13 cellular contexts compared by ENCODE assay signal in the genomic region with DNA sequence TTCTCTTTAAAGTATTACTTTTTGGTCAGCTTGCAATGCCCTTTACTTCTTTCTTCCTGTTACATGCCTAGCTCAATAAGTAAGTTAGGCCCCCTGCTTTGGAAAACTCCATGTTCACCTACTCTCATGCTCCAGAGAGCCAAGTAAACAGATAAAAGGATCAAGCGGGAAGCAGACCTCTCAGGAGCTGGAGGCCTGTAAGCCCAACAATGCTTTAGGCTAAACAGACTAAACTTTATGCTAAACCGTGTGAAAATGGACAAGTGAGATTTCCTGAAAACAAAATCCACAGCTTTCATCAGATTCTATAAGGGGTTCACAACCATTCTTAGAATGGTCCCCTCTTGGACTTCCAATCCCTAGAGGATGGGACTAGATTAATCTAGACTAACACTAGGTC. TPM values are rescaled to one million over a fixed set of nuclear protein-coding genes. Genes with fewer than 3 reads are reported as not detected.
A peak's percentile ranks its signal among the peaks of the same experiment; 100 is the strongest.
DNase-seq lines count a peak whose midpoint lies in the region; ATAC-seq, FAIRE-seq and TF ChIP-seq lines count a peak whose summit lies in the region.
"Had no signal": no experiment of that assay in that cellular context is flagged by ENCODE, and none has a peak within 500 bp of the region (broad histone marks: within the 10 kb centered on the region; RNA-seq: fewer than 3 reads in every experiment).

No MANE protein-coding gene starts in this region.

- H3K9me2 ChIP-seq in OCI-LY7 (ENCODE audit: insufficient read depth, low read length): no peaks in the 10 kb centered on the region

- dilution Hi-C loops in endothelial cell of umbilical vein (cut with MboI; ENCODE audit: extremely low pct_ligation_motif_present, low sequenced_read_pairs): no loop called here

- H3K27ac ChIP-seq in CD8-positive, alpha-beta memory T cell (ENCODE audit: low read depth, low read length): no peak overlapping the region
- peak overlapping the region; percentile 26 for H3K27ac ChIP-seq in OCI-LY7 (ENCODE audit: low read depth, low read length, poor library complexity, severe bottlenecking)
- peak overlapping the region; percentile 0 for H3K27ac ChIP-seq in endothelial cell of umbilical vein (ENCODE audit: insufficient read depth, low read depth, low read length)

- no peaks in the 10 kb centered on the region for H3K36me3 ChIP-seq in CD8-positive, alpha-beta memory T cell (ENCODE audit: insufficient read depth, low read length)
- peaks cover 28% of the 10 kb centered on the region for H3K36me3 ChIP-seq in OCI-LY7 (ENCODE audit: insufficient read depth, low read length)
- H3K36me3 ChIP-seq in endothelial cell of umbilical vein (ENCODE audit: control insufficient read depth in 2 of 2, extremely low read depth in 1 of 2, insufficient read depth in 2 of 2, low read length in 2 of 2): no peaks in the 10 kb centered on the region

- no peak for ATAC-seq in GM21825 (IDR thresholded peaks at IDR 0.05; ENCODE audit: unreplicated experiment)
- ATAC-seq in HG03354 (IDR thresholded peaks at IDR 0.05; ENCODE audit: poor library complexity, severe bottlenecking, unreplicated experiment): no peak
- ATAC-seq: HepG2 had no signal

- H3K9ac ChIP-seq in endothelial cell of umbilical vein (replicated peaks; ENCODE audit: extremely low read depth, insufficient read depth, low read length): peak overlapping the region; percentile 1

- H3K27me3 ChIP-seq in CD8-positive, alpha-beta memory T cell (ENCODE audit: insufficient read depth, low read length, poor library complexity, severe bottlenecking): no peaks in the 10 kb centered on the region
- no peaks in the 10 kb centered on the region for H3K27me3 ChIP-seq in endothelial cell of umbilical vein (ENCODE audit: control insufficient read depth in 2 of 2, insufficient read depth in 2 of 2, low read length in 2 of 2)

- H3K9me3 Mint-ChIP-seq in CD8-positive, alpha-beta memory T cell: no peaks in the 10 kb centered on the region
- no peaks in the 10 kb centered on the region for H3K9me3 Mint-ChIP-seq in osteocyte (ENCODE audit: unreplicated experiment)
- H3K9me3 Mint-ChIP-seq: activated naive CD4-positive, alpha-beta T cell treated with anti-CD3 and anti-CD28 coated beads, Interleukin-2, amount 50 U/mL, for 72 hours had no signal

- TF ChIP-seq CTCF in OCI-LY7 (conservative IDR thresholded peaks at IDR 0.05; ENCODE audit: low read length): no peak
- no peak for TF ChIP-seq CTCF in endothelial cell of umbilical vein (IDR thresholded peaks at IDR 0.05; ENCODE audit: extremely low read depth in 1 of 2, insufficient read depth in 1 of 2, low read depth in 1 of 2, low read length in 2 of 2)
- TF ChIP-seq CTCF in osteocyte (IDR thresholded peaks at IDR 0.05): no peak

- DNase-seq in CD8-positive, alpha-beta memory T cell: no peak
- DNase-seq in OCI-LY7 (ENCODE audit: low spot score) (no peak), endothelial cell of umbilical vein (ENCODE audit: low read depth, low spot score) (no peak), osteocyte (ENCODE audit: extremely low spot score, unreplicated experiment) (no peak), NCI-H1105 (lab: John Stamatoyannopoulos, UW) (no peak), pons (ENCODE audit: low spot score) (no peak)
- DNase-seq: DMS153, NCI-H2081 treated with DMSO at 0.1 percent for 48 hours had no signal

- no peak overlapping the region for H3K4me3 ChIP-seq in CD8-positive, alpha-beta memory T cell (ENCODE audit: low read length)
- no peak overlapping the region for H3K4me3 ChIP-seq in OCI-LY7 (ENCODE audit: low read depth, low read length, poor library complexity, severe bottlenecking)
- H3K4me3 ChIP-seq in endothelial cell of umbilical vein (replicated peaks in 1 of 3; ENCODE audit: insufficient read depth in 1 of 3, low read depth in 1 of 3, low read length in 3 of 3): no peak overlapping the region

- FAIRE-seq in endothelial cell of umbilical vein (lab: Jason Lieb, UNC): no peak
- FAIRE-seq: endometrium, HepG2 had no signal

- H3K9me1 ChIP-seq in endothelial cell of umbilical vein (replicated peaks; ENCODE audit: control insufficient read depth, extremely low read depth, insufficient read depth, low read length): no peaks in the 10 kb centered on the region

- H3K4me2 ChIP-seq in OCI-LY7 (ENCODE audit: low read length): no peak overlapping the region
- H3K4me2 ChIP-seq in endothelial cell of umbilical vein (ENCODE audit: insufficient read depth, low read length): no peak overlapping the region

- H3K79me2 ChIP-seq in OCI-LY7 (ENCODE audit: insufficient read depth, low read depth, low read length) (peaks cover 98% of the 10 kb centered on the region), endothelial cell of umbilical vein (ENCODE audit: control insufficient read depth, insufficient read depth, low read length) (peaks cover 96% of the 10 kb centered on the region)

- intact Hi-C loops in OCI-LY7 (cut with micrococcal nuclease; ENCODE audit: unreplicated experiment) (no loop called here), endothelial cell of umbilical vein (cut with micrococcal nuclease) (no loop called here)

- BruUV-seq in OCI-LY7 (replicated peaks; lab: Mats Ljungman, UMichigan) (no TSS peak), endothelial cell of umbilical vein (replicated peaks; lab: Mats Ljungman, UMichigan) (no TSS peak)

- H3K27ac Mint-ChIP-seq in CD8-positive, alpha-beta memory T cell: peak overlapping the region in 5 of 8 donors; percentile 17 to 76 (median 40)
- H3K27ac Mint-ChIP-seq in osteocyte (ENCODE audit: unreplicated experiment): peak overlapping the region; percentile 94

- POLR2A ChIA-PET in CD8-positive, alpha-beta memory T cell (lab: Charles Lee): interaction anchor here (0.6 to 1.2 kb wide), 2 partner anchors 12 to 49 kb away, joined by 3 to 5 read pairs; no protein-coding TSS in a partner anchor
- POLR2A ChIA-PET in OCI-LY7 (lab: Charles Lee): interaction anchor here (1.0 to 1.5 kb wide), 2 partner anchors 12 to 17 kb away, joined by 3 to 4 read pairs; no protein-coding TSS in a partner anchor
- POLR2A ChIA-PET in endothelial cell of umbilical vein (lab: Charles Lee): interaction anchor here (0.5 kb wide), 1 partner anchor 81 kb away, joined by 3 read pairs; a partner anchor contains a TSS

- H3K27me3 Mint-ChIP-seq in CD8-positive, alpha-beta memory T cell: peaks cover 0 to 1% of the 10 kb centered on the region in 2 donors
- no peaks in the 10 kb centered on the region for H3K27me3 Mint-ChIP-seq in osteocyte (ENCODE audit: unreplicated experiment)

- no peaks in the 10 kb centered on the region for H3K9me3 ChIP-seq in CD8-positive, alpha-beta memory T cell (ENCODE audit: low read length)
- H3K9me3 ChIP-seq in OCI-LY7 (ENCODE audit: low read length) (no peaks in the 10 kb centered on the region), endothelial cell of umbilical vein (replicated peaks; ENCODE audit: control insufficient read depth, insufficient read depth, low read length) (no peaks in the 10 kb centered on the region)

- H2AFZ ChIP-seq in OCI-LY7 (ENCODE audit: low read length) (no peak overlapping the region), endothelial cell of umbilical vein (ENCODE audit: low read depth, low read length) (no peak overlapping the region)

- no peak overlapping the region for H3K4me3 Mint-ChIP-seq in CD8-positive, alpha-beta memory T cell
- H3K4me3 Mint-ChIP-seq in osteocyte (ENCODE audit: unreplicated experiment): no peak overlapping the region

- CTCF ChIA-PET in CD8-positive, alpha-beta memory T cell (lab: Charles Lee): interaction anchor here (1.2 kb wide), 1 partner anchor 11 kb away, joined by 4 read pairs; no protein-coding TSS in a partner anchor
- CTCF ChIA-PET in OCI-LY7 (lab: Charles Lee; ENCODE audit: unreplicated experiment): no interaction called here
- CTCF ChIA-PET in endothelial cell of umbilical vein (lab: Charles Lee): interaction anchor here (1.2 to 2.2 kb wide), 5 partner anchors 10 to 39 kb away, joined by 3 to 10 read pairs (median 4); no protein-coding TSS in a partner anchor

- H4K20me1 ChIP-seq in OCI-LY7 (ENCODE audit: insufficient read depth, low read length) (peaks cover 12% of the 10 kb centered on the region), endothelial cell of umbilical vein (replicated peaks; ENCODE audit: control insufficient read depth, extremely low read depth, insufficient read depth, low read length) (no peaks in the 10 kb centered on the region)

- H3K36me3 Mint-ChIP-seq in CD8-positive, alpha-beta memory T cell: peaks cover 0 to 17% (median 2%) of the 10 kb centered on the region in 3 donors
- no peaks in the 10 kb centered on the region for H3K36me3 Mint-ChIP-seq in osteocyte (ENCODE audit: unreplicated experiment)
- H3K36me3 Mint-ChIP-seq: activated naive CD4-positive, alpha-beta T cell treated with anti-CD3 and anti-CD28 coated beads, Interleukin-2, amount 50 U/mL, for 72 hours had no signal

- peaks cover 84% of the 10 kb centered on the region for H3K4me1 ChIP-seq in CD8-positive, alpha-beta memory T cell (ENCODE audit: insufficient read depth, low read length)
- peaks cover 30% of the 10 kb centered on the region for H3K4me1 ChIP-seq in OCI-LY7 (ENCODE audit: insufficient read depth, low read length, poor library complexity, severe bottlenecking)
- peaks cover 17% of the 10 kb centered on the region for H3K4me1 ChIP-seq in endothelial cell of umbilical vein (ENCODE audit: control insufficient read depth, extremely low read depth, insufficient read depth, low read length)

- peaks cover 62 to 96% (median 86%) of the 10 kb centered on the region in 3 donors for H3K4me1 Mint-ChIP-seq in CD8-positive, alpha-beta memory T cell
- peaks cover 84% of the 10 kb centered on the region for H3K4me1 Mint-ChIP-seq in osteocyte (ENCODE audit: unreplicated experiment)

- TF ChIP-seq POLR2A in endothelial cell of umbilical vein (IDR thresholded peaks at IDR 0.05; ENCODE audit: low read depth, low read length): no peak

RNA-seq across cellular contexts. Expression of a gene that starts 40.2 kb away (rescaled TPM):
- 100 to 1,000 TPM; 160 to 168 TPM for total RNA-seq in CD8-positive, alpha-beta memory T cell
- 80.8 TPM for polyA plus RNA-seq in CD8-positive, alpha-beta memory T cell
- total RNA-seq in OCI-LY7 (2014; rRNA removed; shearing (Covaris generic)): 82.1 and 87.4 TPM in 2 replicates
- total RNA-seq in OCI-LY7 (2022): 143 and 149 TPM in 2 replicates
- total RNA-seq in endothelial cell of umbilical vein: 113 and 120 TPM in 2 replicates
- polyA plus RNA-seq in endothelial cell of umbilical vein: 58.9 and 66.3 TPM in 2 replicates
- polyA plus RNA-seq in endothelial cell of umbilical vein (2011; cell fraction: cytosol; rRNA removed): 52.2 and 55.2 TPM in 2 replicates
- 216 and 240 TPM in 2 replicates for polyA plus RNA-seq in endothelial cell of umbilical vein (2011; cell fraction: nucleus; rRNA removed)
- polyA plus RNA-seq in endothelial cell of umbilical vein (2012): 43.3 and 54.4 TPM in 2 replicates
- polyA minus RNA-seq in endothelial cell of umbilical vein: 176 and 197 TPM in 2 replicates
- polyA minus RNA-seq in endothelial cell of umbilical vein (2011; cell fraction: cytosol; rRNA and poly(A)+ RNA removed): 103 TPM
- polyA minus RNA-seq in endothelial cell of umbilical vein (2011; cell fraction: nucleus; rRNA and poly(A)+ RNA removed): 155 and 226 TPM in 2 replicates
- total RNA-seq in osteocyte: 88.6 and 100 TPM in 2 replicates

RNA-seq across cellular contexts. Expression of a gene that starts 52.7 kb away (rescaled TPM):
- 10 to 100 TPM; 53.3 to 53.8 TPM for total RNA-seq in CD8-positive, alpha-beta memory T cell
- 71.2 TPM for polyA plus RNA-seq in CD8-positive, alpha-beta memory T cell
- total RNA-seq in OCI-LY7 (2014; rRNA removed; shearing (Covaris generic)): 52.6 and 62.8 TPM in 2 replicates
- total RNA-seq in OCI-LY7 (2022) (27.6 TPM in 2 replicates), endothelial cell of umbilical vein (44.6 and 46.6 TPM in 2 replicates), osteocyte (49.3 and 50.3 TPM in 2 replicates)
- polyA plus RNA-seq in endothelial cell of umbilical vein: 83.1 and 96.9 TPM in 2 replicates
- 70.8 and 74.0 TPM in 2 replicates for polyA plus RNA-seq in endothelial cell of umbilical vein (2011; cell fraction: cytosol; rRNA removed)
- 28.3 and 30.6 TPM in 2 replicates for polyA plus RNA-seq in endothelial cell of umbilical vein (2011; cell fraction: nucleus; rRNA removed)
- polyA plus RNA-seq in endothelial cell of umbilical vein (2012): 70.0 and 70.7 TPM in 2 replicates
- polyA minus RNA-seq in endothelial cell of umbilical vein: 33.3 and 35.8 TPM in 2 replicates
- 57.6 TPM for polyA minus RNA-seq in endothelial cell of umbilical vein (2011; cell fraction: cytosol; rRNA and poly(A)+ RNA removed)
- polyA minus RNA-seq in endothelial cell of umbilical vein (2011; cell fraction: nucleus; rRNA and poly(A)+ RNA removed): 14.7 and 16.0 TPM in 2 replicates
